In the genomic region with DNA sequence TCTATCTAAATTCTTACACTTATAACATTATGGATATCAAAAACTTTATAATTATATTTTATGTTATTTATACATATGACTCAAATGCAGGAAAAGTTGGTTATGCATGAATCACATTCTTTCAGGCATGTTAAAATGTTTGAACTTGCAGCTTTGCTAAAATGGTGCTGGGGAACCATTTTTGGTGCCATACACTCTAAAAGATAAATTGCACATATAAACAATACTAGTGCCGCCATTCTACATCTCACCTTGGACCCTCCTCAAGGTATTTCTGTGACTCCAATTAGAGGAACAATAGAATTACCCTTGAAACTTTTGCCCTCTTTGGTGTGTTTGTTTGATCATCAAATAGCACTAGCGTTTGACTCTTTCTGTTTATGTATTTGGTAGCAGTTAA, we compare ENCODE assay signal across 9 cellular contexts. TPM values are rescaled to one million over a fixed set of nuclear protein-coding genes. Genes with fewer than 3 reads are reported as not detected.
DNase-seq lines count a peak whose midpoint lies in the region; ATAC-seq, FAIRE-seq and TF ChIP-seq lines count a peak whose summit lies in the region.
"Had no signal": no experiment of that assay in that cellular context is flagged by ENCODE, and none has a peak within 500 bp of the region (broad histone marks: within the 10 kb centered on the region; RNA-seq: fewer than 3 reads in every experiment).

No MANE protein-coding gene starts in this region.

- no peaks in the 10 kb centered on the region for H3K9me3 Mint-ChIP-seq in activated CD4-positive, alpha-beta memory T cell treated with anti-CD3 and anti-CD28 coated beads, Interleukin-2, amount 10 ng/mL, durations not matched to agents 7 days and 5 days

- H3K4me3 ChIP-seq in A549 (no peak overlapping the region), IMR-90 (ENCODE audit: insufficient read depth, low read depth, low read length) (no peak overlapping the region), right lobe of liver (peak overlapping the region in 1 of 3 donors; percentile 2)

- TF ChIP-seq RAD21 in A549 (conservative IDR thresholded peaks at IDR 0.05 in 1 of 2, IDR thresholded peaks at IDR 0.05 in 1 of 2) (no peak), IMR-90 (IDR thresholded peaks at IDR 0.05; ENCODE audit: low read length) (no peak)

- H2BK20ac ChIP-seq in IMR-90 (ENCODE audit: low read depth, low read length), result peak overlapping the region; percentile 75

- peak overlapping the region; percentile 95 for H3K27ac Mint-ChIP-seq in activated CD4-positive, alpha-beta memory T cell treated with anti-CD3 and anti-CD28 coated beads, Interleukin-2, amount 10 ng/mL, durations not matched to agents 7 days and 5 days

- dilution Hi-C loops in IMR-90 (cut with HindIII; ENCODE audit: low sequenced_read_pairs, unreplicated experiment), result loop anchor here (25.0 kb wide), 1 partner anchor 292 kb away; no protein-coding TSS in a partner anchor

- BruUV-seq in IMR-90 (replicated peaks; lab: Mats Ljungman, UMichigan), result no TSS peak

- no peak overlapping the region for H3K56ac ChIP-seq in IMR-90 (ENCODE audit: extremely low read depth, insufficient read depth, low read length)

- H3K23ac ChIP-seq in IMR-90 (ENCODE audit: low read depth, low read length), result 0 out of 2 replicates have a peak overlapping the region, but pooled peaks have one; percentile 11

- H4K20me1 ChIP-seq in IMR-90 (ENCODE audit: insufficient read depth, low read length), result no peaks in the 10 kb centered on the region

- H3K36me3 ChIP-seq in IMR-90 (ENCODE audit: control insufficient read depth, insufficient read depth, low read length), result no peaks in the 10 kb centered on the region
- H3K36me3 ChIP-seq in right lobe of liver, result no peaks in the 10 kb centered on the region

- no peak for TF ChIP-seq CTCF in A549 (IDR thresholded peaks at IDR 0.05)
- TF ChIP-seq CTCF in IMR-90 (conservative IDR thresholded peaks at IDR 0.05; ENCODE audit: low read depth, low read length), result no peak
- no peak for TF ChIP-seq CTCF in right lobe of liver (IDR thresholded peaks at IDR 0.05)

- H3K4me1 ChIP-seq in A549, result peaks cover 38% of the 10 kb centered on the region
- peaks cover 5% of the 10 kb centered on the region for H3K4me1 ChIP-seq in IMR-90 (ENCODE audit: control insufficient read depth, insufficient read depth, low read length)
- H3K4me1 ChIP-seq in right lobe of liver, result no peaks in the 10 kb centered on the region

- peak overlapping the region; percentile 90 for H3K4me3 Mint-ChIP-seq in activated CD4-positive, alpha-beta memory T cell treated with anti-CD3 and anti-CD28 coated beads, Interleukin-2, amount 10 ng/mL, durations not matched to agents 7 days and 5 days

- no peak overlapping the region; the same call in 1 of the 2 replicates for H4K5ac ChIP-seq in IMR-90 (ENCODE audit: low read depth, low read length)

- peaks cover 30% of the 10 kb centered on the region for H3K4me1 Mint-ChIP-seq in activated CD4-positive, alpha-beta memory T cell treated with anti-CD3 and anti-CD28 coated beads, Interleukin-2, amount 10 ng/mL, durations not matched to agents 7 days and 5 days

- FAIRE-seq in A549 (lab: Jason Lieb, UNC), result no peak

- H3K27me3 Mint-ChIP-seq in activated CD4-positive, alpha-beta memory T cell treated with anti-CD3 and anti-CD28 coated beads, Interleukin-2, amount 10 ng/mL, durations not matched to agents 7 days and 5 days, result no peaks in the 10 kb centered on the region

- DNase-seq in A549 (ENCODE audit: low read depth in 1 of 2, low spot score in 1 of 2) (no peak), IMR-90 (peak; percentile 23), right lobe of liver (no peak), cortex of kidney (lab: John Stamatoyannopoulos, UW) (no peak), SIG-M5 treated with dmso at 0.1 percent for 504 hours (lab: John Stamatoyannopoulos, UW; ENCODE audit: unreplicated experiment) (no peak)
- no peak for DNase-seq in activated CD4-positive, alpha-beta memory T cell treated with anti-CD3 and anti-CD28 coated beads, Interleukin-2, amount 10 ng/mL, durations not matched to agents 7 days and 5 days
- DNase-seq in stimulated activated CD4-positive, alpha-beta T cell treated with anti-CD3 and anti-CD28 coated beads, Interleukin-1b, Interleukin-23, amount 100 ng/mL, for 48 hours, result no peak
- DNase-seq: NCI-H1048 had no signal

- H4K8ac ChIP-seq in IMR-90 (ENCODE audit: low read depth in 2 of 2, low read length in 2 of 2), result peak overlapping the region; percentile 16 to 60; a peak in 2 of 4 replicates

- TF ChIP-seq EP300 in A549 (IDR thresholded peaks at IDR 0.05), result no peak

- in situ Hi-C loops in IMR-90 (cut with MboI; ENCODE audit: low sequenced_read_pairs), result loop anchor here (5.0 to 25.0 kb wide), 2 partner anchors 287 to 467 kb away; no protein-coding TSS in a partner anchor

- peak overlapping the region; percentile 58 for H3K14ac ChIP-seq in IMR-90 (replicated peaks; ENCODE audit: low read depth, low read length)

- ATAC-seq in A549, result no peak
- no peak for ATAC-seq in IMR-90 (ENCODE audit: low read depth)
- peak in 2 of 4 donors; percentile 24 to 34 for ATAC-seq in right lobe of liver
- ATAC-seq in GM21515 (IDR thresholded peaks at IDR 0.05; ENCODE audit: unreplicated experiment), result no peak

- intact Hi-C loops in IMR-90 (cut with micrococcal nuclease), result loop anchor here (2.0 to 5.0 kb wide), 2 partner anchors 157 to 608 kb away; a partner anchor contains a TSS
- intact Hi-C loops in right lobe of liver (cut with DNase I), result loop anchor here in 1 of 2 donors (10.0 kb wide), 1 partner anchor 290 kb away; no protein-coding TSS in a partner anchor

- peak overlapping the region; percentile 76 for H2BK5ac ChIP-seq in IMR-90 (ENCODE audit: low read depth, low read length, poor library complexity, severe bottlenecking)

- H3K36me3 Mint-ChIP-seq in activated CD4-positive, alpha-beta memory T cell treated with anti-CD3 and anti-CD28 coated beads, Interleukin-2, amount 10 ng/mL, durations not matched to agents 7 days and 5 days (ENCODE audit: low read depth), result peaks cover 2% of the 10 kb centered on the region

- H2AK5ac ChIP-seq in IMR-90 (ENCODE audit: low read depth, low read length), result no peak overlapping the region

- no peak overlapping the region for H3K9ac ChIP-seq in IMR-90 (ENCODE audit: low read depth, low read length)

- H3K18ac ChIP-seq in IMR-90 (ENCODE audit: low read depth, low read length), result peak overlapping the region; percentile 75; the same call in 1 of the 2 replicates

- TF ChIP-seq POLR2A in A549 (IDR thresholded peaks at IDR 0.05; ENCODE audit: low read length) (no peak), IMR-90 (IDR thresholded peaks at IDR 0.05; ENCODE audit: low read depth, low read length) (no peak), right lobe of liver (IDR thresholded peaks at IDR 0.05) (no peak)

- CTCF ChIA-PET in A549 (lab: Yijun Ruan, JAX) (interaction anchor here (0.7 to 1.7 kb wide), 4 partner anchors 9 to 292 kb away, joined by 3 to 5 read pairs (median 3); no protein-coding TSS in a partner anchor), IMR-90 (lab: Yijun Ruan, JAX) (interaction anchor here (0.7 to 1.2 kb wide), 5 partner anchors 9 to 460 kb away, joined by 3 to 5 read pairs (median 3); no protein-coding TSS in a partner anchor)
- CTCF ChIA-PET in activated CD4-positive, alpha-beta memory T cell treated with anti-CD3 and anti-CD28 coated beads, Interleukin-2, amount 10 ng/mL, durations not matched to agents 7 days and 5 days (lab: Charles Lee), result interaction anchor here (0.7 to 4.7 kb wide), 9 partner anchors 18 to 609 kb away, joined by 3 to 81 read pairs (median 5); a partner anchor contains a TSS

- H2BK15ac ChIP-seq in IMR-90 (ENCODE audit: low read depth, low read length), result peak overlapping the region; percentile 41; the same call in 1 of the 3 replicates

- H3K27ac ChIP-seq in A549 (no peak overlapping the region; a peak in 1 of 6 replicates), IMR-90 (ENCODE audit: insufficient read depth, low read length) (no peak overlapping the region), right lobe of liver (peak overlapping the region in 2 of 3 donors; percentile 31 to 43)

- H3K79me1 ChIP-seq in IMR-90 (ENCODE audit: low read depth in 1 of 2, low read length in 2 of 2), result peaks cover 6 to 15% of the 10 kb centered on the region in 2 experiments; a peak in 3 of 4 replicates

- no peak overlapping the region for H2AK9ac ChIP-seq in IMR-90 (replicated peaks; ENCODE audit: low read depth, low read length, poor library complexity)

- H3K27me3 ChIP-seq in IMR-90 (ENCODE audit: control insufficient read depth, insufficient read depth, low read length) (no peaks in the 10 kb centered on the region), right lobe of liver (no peaks in the 10 kb centered on the region)

- peak overlapping the region; percentile 26; the same call in 1 of the 2 replicates for H2BK120ac ChIP-seq in IMR-90 (ENCODE audit: low read depth, low read length)

- POLR2A ChIA-PET in A549 (lab: Yijun Ruan, JAX), result no interaction called here
- POLR2A ChIA-PET in IMR-90 (lab: Charles Lee; ENCODE audit: unreplicated experiment), result no interaction called here
- POLR2A ChIA-PET in activated CD4-positive, alpha-beta memory T cell treated with anti-CD3 and anti-CD28 coated beads, Interleukin-2, amount 10 ng/mL, durations not matched to agents 7 days and 5 days (lab: Charles Lee), result interaction anchor here (0.7 to 4.3 kb wide), 24 partner anchors 8 to 1131 kb away, joined by 3 to 96 read pairs (median 8); a partner anchor contains a TSS

- H2AFZ ChIP-seq in IMR-90 (replicated peaks; ENCODE audit: low read length, poor library complexity), result no peak overlapping the region

- H3K4me2 ChIP-seq in A549, result peak overlapping the region; percentile 38; the same call in 1 of the 3 replicates
- H3K4me2 ChIP-seq in IMR-90 (ENCODE audit: low read depth, low read length), result peak overlapping the region; percentile 59; the same call in 1 of the 2 replicates

- 61% methylated on average over 2 of the region's 2 CpGs for WGBS in A549 (ENCODE audit: missing lambda C conversion rate)
- WGBS in IMR-90 (ENCODE audit: extremely low coverage in 2 of 2, insufficient read length in 1 of 2), 2 experiments, result no CpG with 5 or more reads among the region's 2 CpGs
- WGBS in right lobe of liver (ENCODE audit: insufficient coverage, low coverage, low lambda C conversion rate, missing lambda C conversion rate), result 20% methylated on average over 2 of the region's 2 CpGs

- no peak overlapping the region for H4K91ac ChIP-seq in IMR-90 (ENCODE audit: insufficient read depth, low read depth, low read length)

- H3K9me1 ChIP-seq in IMR-90 (ENCODE audit: insufficient read depth, low read length), result no peaks in the 10 kb centered on the region

- no peaks in the 10 kb centered on the region for H3K9me3 ChIP-seq in A549
- H3K9me3 ChIP-seq in IMR-90 (ENCODE audit: control insufficient read depth, insufficient read depth, low read length), result no peaks in the 10 kb centered on the region
- H3K9me3 ChIP-seq in right lobe of liver, result no peaks in the 10 kb centered on the region

- H3K4ac ChIP-seq in IMR-90 (ENCODE audit: low read depth, low read length), result peak overlapping the region; percentile 50; the same call in 1 of the 2 replicates

RNA-seq across cellular contexts. Expression of a gene that starts 1.0 kb away (rescaled TPM):
- polyA plus RNA-seq in A549 (2011; rRNA removed) (15.3 and 17.9 TPM in 2 replicates), A549 (2017; fragmentation: RNase III; extraction: RNeasy Plus Mini Kit Qiagen cat#74134 plus additional on column Dnase treatment) (9.6 to 11.4 TPM (median 10.9 TPM) in 3 replicates), IMR-90 (2012; rRNA removed) (5.8 and 8.3 TPM in 2 replicates)
- 2.3 and 2.7 TPM in 2 replicates for polyA plus RNA-seq in A549 (2012; cell fraction: cytosol; rRNA removed)
- 1.2 and 2.0 TPM in 2 replicates for polyA plus RNA-seq in A549 (2012; cell fraction: nucleus; rRNA removed)
- 7.8 and 8.0 TPM in 2 replicates for polyA minus RNA-seq in A549 (2011; rRNA and poly(A)+ RNA removed)
- total RNA-seq in IMR-90 (2012; rRNA removed) (8.2 and 14.2 TPM in 2 replicates), right lobe of liver (10 to 100 TPM; 11.1 to 19.7 (median 15.6) TPM)
- 1.3 and 1.7 TPM in 2 replicates for polyA plus RNA-seq in IMR-90 (2012; cell fraction: cytosol; rRNA removed)
- 0.59 and 7.0 TPM in 2 replicates for polyA plus RNA-seq in IMR-90 (2012; cell fraction: nucleus; rRNA removed; ENCODE audit: low replicate concordance)
- total RNA-seq in activated CD4-positive, alpha-beta memory T cell treated with anti-CD3 and anti-CD28 coated beads, Interleukin-2, amount 10 ng/mL, durations not matched to agents 7 days and 5 days, result 10 to 100 TPM; 74.7 to 77.4 TPM

Comparison
In these comparisons a context has a peak if more than half of its experiments do, and no peak if none do; other contexts are left out.
1. H3K27ac ChIP-seq: peak in right lobe of liver (2 of 3); none in A549 (0 of 2) and IMR-90 (single experiment).